ENCODE assay signal across 36 cellular contexts in the genomic region with DNA sequence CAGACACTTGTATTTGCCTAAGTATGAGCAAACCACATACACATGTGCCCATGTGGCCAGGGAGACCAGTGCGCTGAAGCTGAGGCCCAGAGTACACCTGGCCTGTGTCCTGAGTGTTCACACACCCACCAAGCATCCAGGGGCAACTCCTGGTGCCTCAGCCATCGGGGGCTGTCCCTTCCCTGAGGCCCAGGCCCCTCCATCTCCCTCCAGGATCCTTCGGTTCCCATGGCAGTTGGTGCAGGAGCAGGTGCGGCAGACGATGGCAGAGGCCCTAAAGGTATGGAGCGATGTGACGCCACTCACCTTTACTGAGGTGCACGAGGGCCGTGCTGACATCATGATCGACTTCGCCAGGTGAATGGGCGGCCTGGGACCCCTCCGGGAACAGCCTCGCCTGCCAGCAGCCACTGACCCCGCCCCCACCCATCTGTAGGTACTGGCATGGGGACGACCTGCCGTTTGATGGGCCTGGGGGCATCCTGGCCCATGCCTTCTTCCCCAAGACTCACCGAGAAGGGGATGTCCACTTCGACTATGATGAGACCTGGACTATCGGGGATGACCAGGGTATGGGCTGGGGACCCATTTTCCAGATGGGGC. TPM values are rescaled to one million over a fixed set of nuclear protein-coding genes. Genes with fewer than 3 reads are reported as not detected.
"Had no signal": no experiment of that assay in that cellular context is flagged by ENCODE, and none has a peak within 500 bp of the region (broad histone marks: within the 10 kb centered on the region; RNA-seq: fewer than 3 reads in every experiment).

No MANE protein-coding gene starts in this region.

- H3K27ac ChIP-seq: ascending aorta, breast epithelium, cardiac muscle cell, esophagus muscularis mucosa, foreskin keratinocyte, gastrocnemius medialis had no signal

- H3K4me3 Mint-ChIP-seq: activated CD4-positive, alpha-beta memory T cell treated with anti-CD3 and anti-CD28 coated beads for 36 hours; activated CD4-positive, alpha-beta T cell treated with anti-CD3 and anti-CD28 coated beads for 36 hours; activated CD4-positive, alpha-beta T cell treated with anti-CD3 and anti-CD28 coated beads, Interleukin-2, amount 10 ng/mL, durations not matched to agents 24 days and 14 days; activated CD8-positive, alpha-beta memory T cell treated with anti-CD3 and anti-CD28 coated beads, Interleukin-2, amount 10 ng/mL, durations not matched to agents 7 days and 5 days; activated CD8-positive, alpha-beta T cell treated with anti-CD3 and anti-CD28 coated beads, Interleukin-2, amount 10 ng/mL, durations not matched to agents 7 days and 5 days; activated naive CD4-positive, alpha-beta T cell treated with anti-CD3 and anti-CD28 coated beads for 36 hours; activated naive CD4-positive, alpha-beta T cell treated with anti-CD3 and anti-CD28 coated beads, Interleukin-2, amount 50 U/mL, for 24 hours; activated naive CD8-positive, alpha-beta T cell treated with anti-CD3 and anti-CD28 coated beads for 36 hours; activated naive CD8-positive, alpha-beta T cell treated with anti-CD3 and anti-CD28 coated beads, Interleukin-2, amount 50 U/mL, for 24 hours; activated T-helper 1 cell treated with anti-CD3 and anti-CD28 coated beads, Interleukin-12 subunit alpha, Interleukin-12 subunit beta, Interleukin-2, Interleukin-4 antibody, amounts not matched to agents 30 ng/mL and 10 ng/mL and 1 ng/mL, durations not matched to agents 14 hours and 24 hours and 36 hours; central memory CD8-positive, alpha-beta T cell; effector memory CD8-positive, alpha-beta T cell; T-helper 17 cell; T-helper 2 cell treated with Interferon-gamma antibody and Interleukin-4, amounts not matched to agents 5 μg/mL and 100 μg/mL, for 36 hours had no signal

- H3K36me3 ChIP-seq: ascending aorta, breast epithelium, cardiac muscle cell, gastrocnemius medialis had no signal

- DNase-seq: activated CD4-positive, alpha-beta memory T cell treated with anti-CD3 and anti-CD28 coated beads for 36 hours; activated CD4-positive, alpha-beta T cell treated with anti-CD3 and anti-CD28 coated beads for 36 hours; activated CD4-positive, alpha-beta T cell treated with anti-CD3 and anti-CD28 coated beads, Interleukin-2, amount 10 ng/mL, durations not matched to agents 24 days and 14 days; activated CD4-positive, CD25-positive, alpha-beta regulatory T cell; activated CD4-positive, CD25-positive, alpha-beta regulatory T cell treated with anti-CD3 and anti-CD28 coated beads, Interleukin-2, amount 50 U/mL, for 72 hours; activated CD8-positive, alpha-beta memory T cell treated with anti-CD3 and anti-CD28 coated beads, Interleukin-2, amount 10 ng/mL, durations not matched to agents 7 days and 5 days; activated CD8-positive, alpha-beta memory T cell treated with anti-CD3 and anti-CD28 coated beads, Interleukin-2, amount 50 U/mL, for 4 hours; activated CD8-positive, alpha-beta T cell treated with anti-CD3 and anti-CD28 coated beads, Interleukin-2, amount 10 ng/mL, durations not matched to agents 7 days and 5 days; activated effector memory CD4-positive, alpha-beta T cell treated with anti-CD3 and anti-CD28 coated beads, Interleukin-2, amount 50 U/mL, for 16 hours; activated naive CD4-positive, alpha-beta T cell treated with anti-CD3 and anti-CD28 coated beads for 36 hours; activated naive CD8-positive, alpha-beta T cell treated with anti-CD3 and anti-CD28 coated beads for 36 hours; activated naive CD8-positive, alpha-beta T cell treated with anti-CD3 and anti-CD28 coated beads, Interleukin-2, amount 50 U/mL, for 24 hours; activated T-cell treated with anti-CD3 and anti-CD28 coated beads, Interleukin-2, amount 50 U/mL, for 1 hour; activated T-cell treated with anti-CD3 and anti-CD28 coated beads, Interleukin-2, amount 50 U/mL, for 48 hours; cortex of kidney; dermis blood vessel endothelial cell; effector CD4-positive, alpha-beta T cell; effector memory CD8-positive, alpha-beta T cell; erythroblast; foreskin keratinocyte; gastrocnemius medialis; glutamatergic neuron; T-helper 1 cell; T-helper 17 cell had no signal

- H3K4me1 ChIP-seq: ascending aorta, breast epithelium, foreskin keratinocyte, gastrocnemius medialis had no signal

- H3K27ac Mint-ChIP-seq: activated CD4-positive, alpha-beta memory T cell treated with anti-CD3 and anti-CD28 coated beads for 36 hours; activated CD4-positive, alpha-beta T cell treated with anti-CD3 and anti-CD28 coated beads for 36 hours; activated CD4-positive, alpha-beta T cell treated with anti-CD3 and anti-CD28 coated beads, Interleukin-2, amount 10 ng/mL, durations not matched to agents 24 days and 14 days; activated CD8-positive, alpha-beta memory T cell treated with anti-CD3 and anti-CD28 coated beads, Interleukin-2, amount 10 ng/mL, durations not matched to agents 7 days and 5 days; activated CD8-positive, alpha-beta T cell treated with anti-CD3 and anti-CD28 coated beads, Interleukin-2, amount 10 ng/mL, durations not matched to agents 7 days and 5 days; activated naive CD4-positive, alpha-beta T cell treated with anti-CD3 and anti-CD28 coated beads for 36 hours; activated naive CD4-positive, alpha-beta T cell treated with anti-CD3 and anti-CD28 coated beads, Interleukin-2, amount 50 U/mL, for 24 hours; activated naive CD8-positive, alpha-beta T cell treated with anti-CD3 and anti-CD28 coated beads for 36 hours; activated naive CD8-positive, alpha-beta T cell treated with anti-CD3 and anti-CD28 coated beads, Interleukin-2, amount 50 U/mL, for 24 hours; activated T-helper 1 cell treated with anti-CD3 and anti-CD28 coated beads, Interleukin-12 subunit alpha, Interleukin-12 subunit beta, Interleukin-2, Interleukin-4 antibody, amounts not matched to agents 30 ng/mL and 10 ng/mL and 1 ng/mL, durations not matched to agents 14 hours and 24 hours and 36 hours; activated T-helper 2 cell treated with anti-CD3 and anti-CD28 coated beads, Interferon-gamma antibody, Interleukin-2, Interleukin-4, amounts not matched to agents 10 μg/mL and 5 μg/mL and 100 μg/mL, durations not matched to agents 14 hours and 24 hours and 36 hours; effector memory CD8-positive, alpha-beta T cell; T-helper 17 cell; T-helper 2 cell treated with Interferon-gamma antibody and Interleukin-4, amounts not matched to agents 5 μg/mL and 100 μg/mL, for 36 hours had no signal

- H3K27me3 Mint-ChIP-seq: activated CD4-positive, alpha-beta memory T cell treated with anti-CD3 and anti-CD28 coated beads for 36 hours; activated CD4-positive, alpha-beta T cell treated with anti-CD3 and anti-CD28 coated beads for 36 hours; activated CD4-positive, alpha-beta T cell treated with anti-CD3 and anti-CD28 coated beads, Interleukin-2, amount 10 ng/mL, durations not matched to agents 24 days and 14 days; activated CD8-positive, alpha-beta memory T cell treated with anti-CD3 and anti-CD28 coated beads, Interleukin-2, amount 10 ng/mL, durations not matched to agents 7 days and 5 days; activated naive CD4-positive, alpha-beta T cell treated with anti-CD3 and anti-CD28 coated beads, Interleukin-2, amount 50 U/mL, for 24 hours; activated naive CD8-positive, alpha-beta T cell treated with anti-CD3 and anti-CD28 coated beads for 36 hours; activated naive CD8-positive, alpha-beta T cell treated with anti-CD3 and anti-CD28 coated beads, Interleukin-2, amount 50 U/mL, for 24 hours; central memory CD8-positive, alpha-beta T cell; effector memory CD8-positive, alpha-beta T cell; T-helper 17 cell had no signal

- H3K9me3 ChIP-seq: ascending aorta, breast epithelium, esophagus muscularis mucosa, gastrocnemius medialis had no signal

- ATAC-seq: activated CD4-positive, alpha-beta T cell treated with anti-CD3 and anti-CD28 coated beads for 36 hours; activated CD8-positive, alpha-beta memory T cell treated with anti-CD3 and anti-CD28 coated beads, Interleukin-2, amount 10 ng/mL, durations not matched to agents 7 days and 5 days; activated CD8-positive, alpha-beta T cell treated with anti-CD3 and anti-CD28 coated beads, Interleukin-2, amount 10 ng/mL, durations not matched to agents 7 days and 5 days; activated naive CD8-positive, alpha-beta T cell treated with anti-CD3 and anti-CD28 coated beads, Interleukin-2, amount 50 U/mL, for 24 hours; effector memory CD8-positive, alpha-beta T cell; foreskin keratinocyte; gastrocnemius medialis; T-helper 17 cell had no signal

- H3K27me3 ChIP-seq: ascending aorta, breast epithelium, cardiac muscle cell, esophagus muscularis mucosa, foreskin keratinocyte, gastrocnemius medialis had no signal

- H3K36me3 Mint-ChIP-seq: activated CD4-positive, alpha-beta memory T cell treated with anti-CD3 and anti-CD28 coated beads for 36 hours; activated CD8-positive, alpha-beta memory T cell treated with anti-CD3 and anti-CD28 coated beads, Interleukin-2, amount 10 ng/mL, durations not matched to agents 7 days and 5 days; activated naive CD4-positive, alpha-beta T cell treated with anti-CD3 and anti-CD28 coated beads, Interleukin-2, amount 50 U/mL, for 24 hours; activated naive CD8-positive, alpha-beta T cell treated with anti-CD3 and anti-CD28 coated beads for 36 hours; brain had no signal

- H3K9me3 Mint-ChIP-seq: activated CD4-positive, alpha-beta memory T cell treated with anti-CD3 and anti-CD28 coated beads for 36 hours; activated CD4-positive, alpha-beta T cell treated with anti-CD3 and anti-CD28 coated beads, Interleukin-2, amount 10 ng/mL, durations not matched to agents 24 days and 14 days; activated naive CD4-positive, alpha-beta T cell treated with anti-CD3 and anti-CD28 coated beads for 36 hours; activated naive CD4-positive, alpha-beta T cell treated with anti-CD3 and anti-CD28 coated beads, Interleukin-2, amount 50 U/mL, for 24 hours; activated naive CD8-positive, alpha-beta T cell treated with anti-CD3 and anti-CD28 coated beads for 36 hours; activated naive CD8-positive, alpha-beta T cell treated with anti-CD3 and anti-CD28 coated beads, Interleukin-2, amount 50 U/mL, for 24 hours; activated T-helper 1 cell treated with anti-CD3 and anti-CD28 coated beads, Interleukin-12 subunit alpha, Interleukin-12 subunit beta, Interleukin-2, Interleukin-4 antibody, amounts not matched to agents 30 ng/mL and 10 ng/mL and 1 ng/mL, durations not matched to agents 14 hours and 24 hours and 36 hours; activated T-helper 2 cell treated with anti-CD3 and anti-CD28 coated beads, Interferon-gamma antibody, Interleukin-2, Interleukin-4, amounts not matched to agents 10 μg/mL and 5 μg/mL and 100 μg/mL, durations not matched to agents 14 hours and 24 hours and 36 hours; brain; central memory CD8-positive, alpha-beta T cell; effector memory CD8-positive, alpha-beta T cell; T-helper 2 cell treated with Interferon-gamma antibody and Interleukin-4, amounts not matched to agents 5 μg/mL and 100 μg/mL, for 36 hours had no signal

- H3K4me3 ChIP-seq: ascending aorta, breast epithelium, cardiac muscle cell, esophagus muscularis mucosa, gastrocnemius medialis had no signal

- H3K4me1 Mint-ChIP-seq: T-helper 17 cell had no signal

RNA-seq across cellular contexts. Expression of gene C22orf15, which starts 17.5 kb away (rescaled TPM):
- total RNA-seq: ascending aorta, breast epithelium, cardiac muscle cell, cerebellum, dermis blood vessel endothelial cell, gastrocnemius medialis had no signal

RNA-seq across cellular contexts. Expression of gene VPREB3, which starts 26.0 kb away (rescaled TPM):
- total RNA-seq: activated CD4-positive, alpha-beta memory T cell treated with anti-CD3 and anti-CD28 coated beads for 36 hours; activated CD4-positive, alpha-beta T cell treated with anti-CD3 and anti-CD28 coated beads, Interleukin-2, amount 10 ng/mL, durations not matched to agents 24 days and 14 days; activated CD8-positive, alpha-beta memory T cell treated with anti-CD3 and anti-CD28 coated beads for 36 hours; activated CD8-positive, alpha-beta T cell treated with anti-CD3 and anti-CD28 coated beads, Interleukin-2, amount 10 ng/mL, durations not matched to agents 7 days and 5 days; activated naive CD4-positive, alpha-beta T cell treated with anti-CD3 and anti-CD28 coated beads for 36 hours; activated T-helper 1 cell treated with anti-CD3 and anti-CD28 coated beads, Interleukin-12 subunit alpha, Interleukin-12 subunit beta, Interleukin-2, Interleukin-4 antibody, amounts not matched to agents 30 ng/mL and 10 ng/mL and 1 ng/mL, durations not matched to agents 14 hours and 24 hours and 36 hours; activated T-helper 2 cell treated with anti-CD3 and anti-CD28 coated beads, Interferon-gamma antibody, Interleukin-2, Interleukin-4, amounts not matched to agents 10 μg/mL and 5 μg/mL and 100 μg/mL, durations not matched to agents 14 hours and 24 hours and 36 hours; ascending aorta; breast epithelium; cerebellum; dermis blood vessel endothelial cell; esophagus muscularis mucosa; foreskin keratinocyte had no signal
- polyA plus RNA-seq: foreskin keratinocyte had no signal
